ENCODE assay signal across 9 cellular contexts in the genomic region with DNA sequence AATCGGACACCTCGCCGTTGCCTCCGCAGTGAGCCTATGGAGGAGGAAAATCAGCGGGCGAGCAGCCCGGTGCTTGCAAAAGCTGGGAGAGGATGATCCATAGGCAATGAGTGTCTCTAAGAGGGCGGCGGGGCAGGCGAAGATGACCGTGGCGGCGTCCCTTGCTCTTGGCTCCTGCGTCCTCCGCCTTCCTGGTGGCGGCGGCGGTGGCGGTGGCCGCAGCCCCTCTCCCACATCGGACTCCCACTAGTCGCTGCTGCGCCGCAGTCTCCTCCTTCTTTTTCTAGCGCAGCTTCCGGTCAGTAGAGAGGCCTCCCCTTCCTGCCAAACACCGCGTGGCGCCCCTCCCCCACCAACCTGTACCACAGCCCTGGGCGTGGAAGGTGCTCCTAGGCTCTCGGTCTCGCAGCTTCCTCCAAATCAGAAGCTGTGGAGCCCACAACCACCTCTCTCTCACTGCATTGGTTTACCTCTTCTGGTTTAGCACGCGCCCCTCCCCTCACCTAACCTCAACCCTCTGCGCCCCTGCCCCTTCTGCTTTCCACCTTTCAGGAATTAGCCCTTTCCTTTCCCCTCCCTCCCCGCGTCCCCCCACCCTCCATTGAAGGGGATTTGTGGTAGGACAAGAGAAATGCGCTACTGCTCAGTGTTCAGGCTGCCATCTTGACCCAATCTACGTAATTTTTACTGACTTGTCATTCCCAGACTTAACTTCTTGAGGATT. TPM values are rescaled to one million over a fixed set of nuclear protein-coding genes. Genes with fewer than 3 reads are reported as not detected.
A peak's percentile ranks its signal among the peaks of the same experiment; 100 is the strongest.
DNase-seq lines count a peak whose midpoint lies in the region; ATAC-seq and TF ChIP-seq lines count a peak whose summit lies in the region.
"Had no signal": no experiment of that assay in that cellular context is flagged by ENCODE, and none has a peak within 500 bp of the region (broad histone marks: within the 10 kb centered on the region; RNA-seq: fewer than 3 reads in every experiment).

TSS of gene SPIN3 (minus strand) at position 271 of the 724 bp plus-strand sequence. CDS start 594 bp downstream, outside the sequence.

- H3K9me3 ChIP-seq in duodenal mucosa (ENCODE audit: control insufficient read depth in 1 of 2, low read length in 2 of 2), result no peaks in the 10 kb centered on the region
- no peaks in the 10 kb centered on the region for H3K9me3 ChIP-seq in liver (ENCODE audit: control insufficient read depth in 4 of 4, low read length in 3 of 4)

- H3K4me1 ChIP-seq in duodenal mucosa (ENCODE audit: control insufficient read depth in 1 of 2, insufficient read depth in 2 of 2, low read length in 2 of 2), result peaks cover 4 to 5% of the 10 kb centered on the region in 2 donors
- H3K4me1 ChIP-seq in liver (ENCODE audit: control insufficient read depth in 4 of 4, insufficient read depth in 4 of 4, low read length in 3 of 4), result peaks cover 0 to 21% (median 12%) of the 10 kb centered on the region in 4 donors
- H3K4me1 ChIP-seq: BLaER1 had no signal

- ATAC-seq in GM18858 (IDR thresholded peaks at IDR 0.05; ENCODE audit: unreplicated experiment) (peak; percentile 94), HG03039 (IDR thresholded peaks at IDR 0.05; ENCODE audit: unreplicated experiment) (peak; percentile 97)

- no peaks in the 10 kb centered on the region for H3K36me3 ChIP-seq in duodenal mucosa (ENCODE audit: control insufficient read depth in 1 of 2, insufficient read depth in 2 of 2, low read length in 2 of 2)
- peaks cover 0 to 5% (median 2%) of the 10 kb centered on the region in 4 donors for H3K36me3 ChIP-seq in liver (ENCODE audit: control insufficient read depth in 4 of 4, insufficient read depth in 3 of 4, low read depth in 1 of 4, low read length in 3 of 4)
- H3K36me3 ChIP-seq: BLaER1 had no signal

- TF ChIP-seq CTCF in 22Rv1 (IDR thresholded peaks at IDR 0.05) (no peak), liver (IDR thresholded peaks at IDR 0.05; ENCODE audit: low read depth, low read length, missing input control) (no peak)

- peak within 1 kb of the TSS; percentile 51 to 79 for H3K9ac ChIP-seq in duodenal mucosa (ENCODE audit: low read depth in 1 of 2, low read length in 2 of 2)
- peak within 1 kb of the TSS; percentile 22 to 54 for H3K9ac ChIP-seq in liver (ENCODE audit: low read depth in 1 of 2, low read length in 2 of 2)
- H3K9ac ChIP-seq: BLaER1 had no signal

- 1% methylated on average over 39 of the region's 39 CpGs for WGBS in liver

- peak; percentile 46 to 83 for DNase-seq in NCI-H446 (lab: John Stamatoyannopoulos, UW)
- peak; percentile 40 to 41 for DNase-seq in activated CD4-positive, alpha-beta T cell treated with anti-CD3 and anti-CD28 coated beads, Interleukin-2, amount 50 U/mL, for 4 hours
- peak; percentile 67 to 77 for DNase-seq in stimulated activated CD4-positive, alpha-beta T cell treated with anti-CD3 and anti-CD28 coated beads, Interleukin-2, amount 100 ng/mL, for 24 hours

- H3K4me3 ChIP-seq in duodenal mucosa (ENCODE audit: low read depth in 1 of 2, low read length in 2 of 2), result peak within 1 kb of the TSS; percentile 82 to 85
- H3K4me3 ChIP-seq in liver (ENCODE audit: low read depth in 1 of 3, low read length in 3 of 3), result peak within 1 kb of the TSS; percentile 62 to 91 (median 85)
- H3K4me3 ChIP-seq: BLaER1 had no signal

- H3K27me3 ChIP-seq in duodenal mucosa (ENCODE audit: control insufficient read depth in 1 of 2, insufficient read depth in 2 of 2, low read length in 2 of 2), result no peaks in the 10 kb centered on the region
- H3K27me3 ChIP-seq in liver (ENCODE audit: control insufficient read depth in 4 of 4, insufficient read depth in 4 of 4, low read length in 3 of 4), result no peaks in the 10 kb centered on the region

- TF ChIP-seq RAD21 in liver (IDR thresholded peaks at IDR 0.05), result peak in 1 of 2 donors; percentile 20

- H3K27ac ChIP-seq in 22Rv1 (peak within 1 kb of the TSS; percentile 57), duodenal mucosa (ENCODE audit: low read depth, low read length) (peak within 1 kb of the TSS; percentile 10), liver (ENCODE audit: low read depth in 1 of 2, low read length in 2 of 2) (peak within 1 kb of the TSS; percentile 70 to 73)
- H3K27ac ChIP-seq: BLaER1 had no signal

TF ChIP-seq in liver, 16 proteins besides CTCF, POLR2A, EP300 and RAD21:
- TF ChIP-seq YY1 (IDR thresholded peaks at IDR 0.05), result peak; percentile 58
- no peak for TF ChIP-seq HNF4A (conservative IDR thresholded peaks at IDR 0.05)
- TF ChIP-seq RXRA (IDR thresholded peaks at IDR 0.05), result no peak
- TF ChIP-seq, protein P1, sequence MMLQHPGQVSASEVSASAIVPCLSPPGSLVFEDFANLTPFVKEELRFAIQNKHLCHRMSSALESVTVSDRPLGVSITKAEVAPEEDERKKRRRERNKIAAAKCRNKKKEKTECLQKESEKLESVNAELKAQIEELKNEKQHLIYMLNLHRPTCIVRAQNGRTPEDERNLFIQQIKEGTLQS (IDR thresholded peaks at IDR 0.05), result no peak
- TF ChIP-seq EGR1 (IDR thresholded peaks at IDR 0.05; ENCODE audit: low read depth in 2 of 2), result no peak
- TF ChIP-seq SP1 (IDR thresholded peaks at IDR 0.05), result peak; percentile 31
- TF ChIP-seq GABPA (IDR thresholded peaks at IDR 0.05 in 1 of 2, conservative IDR thresholded peaks at IDR 0.05 in 1 of 2), result peak; percentile 60 to 86
- no peak for TF ChIP-seq NR2F2 (IDR thresholded peaks at IDR 0.05)
- TF ChIP-seq ZBTB33 (IDR thresholded peaks at IDR 0.05), result no peak
- TF ChIP-seq, protein P2, sequence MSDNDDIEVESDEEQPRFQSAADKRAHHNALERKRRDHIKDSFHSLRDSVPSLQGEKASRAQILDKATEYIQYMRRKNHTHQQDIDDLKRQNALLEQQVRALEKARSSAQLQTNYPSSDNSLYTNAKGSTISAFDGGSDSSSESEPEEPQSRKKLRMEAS (IDR thresholded peaks at IDR 0.05), result peak; percentile 82
- TF ChIP-seq JUND (IDR thresholded peaks at IDR 0.05), result no peak
- TF ChIP-seq, protein P3, sequence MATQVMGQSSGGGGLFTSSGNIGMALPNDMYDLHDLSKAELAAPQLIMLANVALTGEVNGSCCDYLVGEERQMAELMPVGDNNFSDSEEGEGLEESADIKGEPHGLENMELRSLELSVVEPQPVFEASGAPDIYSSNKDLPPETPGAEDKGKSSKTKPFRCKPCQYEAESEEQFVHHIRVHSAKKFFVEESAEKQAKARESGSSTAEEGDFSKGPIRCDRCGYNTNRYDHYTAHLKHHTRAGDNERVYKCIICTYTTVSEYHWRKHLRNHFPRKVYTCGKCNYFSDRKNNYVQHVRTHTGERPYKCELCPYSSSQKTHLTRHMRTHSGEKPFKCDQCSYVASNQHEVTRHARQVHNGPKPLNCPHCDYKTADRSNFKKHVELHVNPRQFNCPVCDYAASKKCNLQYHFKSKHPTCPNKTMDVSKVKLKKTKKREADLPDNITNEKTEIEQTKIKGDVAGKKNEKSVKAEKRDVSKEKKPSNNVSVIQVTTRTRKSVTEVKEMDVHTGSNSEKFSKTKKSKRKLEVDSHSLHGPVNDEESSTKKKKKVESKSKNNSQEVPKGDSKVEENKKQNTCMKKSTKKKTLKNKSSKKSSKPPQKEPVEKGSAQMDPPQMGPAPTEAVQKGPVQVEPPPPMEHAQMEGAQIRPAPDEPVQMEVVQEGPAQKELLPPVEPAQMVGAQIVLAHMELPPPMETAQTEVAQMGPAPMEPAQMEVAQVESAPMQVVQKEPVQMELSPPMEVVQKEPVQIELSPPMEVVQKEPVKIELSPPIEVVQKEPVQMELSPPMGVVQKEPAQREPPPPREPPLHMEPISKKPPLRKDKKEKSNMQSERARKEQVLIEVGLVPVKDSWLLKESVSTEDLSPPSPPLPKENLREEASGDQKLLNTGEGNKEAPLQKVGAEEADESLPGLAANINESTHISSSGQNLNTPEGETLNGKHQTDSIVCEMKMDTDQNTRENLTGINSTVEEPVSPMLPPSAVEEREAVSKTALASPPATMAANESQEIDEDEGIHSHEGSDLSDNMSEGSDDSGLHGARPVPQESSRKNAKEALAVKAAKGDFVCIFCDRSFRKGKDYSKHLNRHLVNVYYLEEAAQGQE (IDR thresholded peaks at IDR 0.05), result no peak
- no peak for TF ChIP-seq FOXA1 (IDR thresholded peaks at IDR 0.05)
- peak; percentile 55 for TF ChIP-seq TAF1 (conservative IDR thresholded peaks at IDR 0.05)
- no peak for TF ChIP-seq HNF4G (IDR thresholded peaks at IDR 0.05)
- TF ChIP-seq FOXA2 (IDR thresholded peaks at IDR 0.05), result no peak

RNA-seq across cellular contexts. Expression of gene SPIN3, which starts in this region (rescaled TPM):
- 1 to 10 TPM; 3.1 to 9.2 TPM for total RNA-seq in liver
- 1 to 10 TPM; 2.7 to 4.2 TPM for polyA plus RNA-seq in liver

Comparison
In these comparisons a context has a peak if more than half of its experiments do, and no peak if none do; other contexts are left out.
1. Peak in every context shown above with its lines: DNase-seq, ATAC-seq, H3K4me3 ChIP-seq and H3K27ac ChIP-seq.
2. H3K27ac ChIP-seq: peak in every context shown above with its lines; median percentile 72 in liver; 57 in 22Rv1; 10 in duodenal mucosa.